9 cellular contexts compared by ENCODE assay signal in genomic region chr2:120820263-120820884, GRCh38.
DNase-seq lines count a peak whose midpoint lies in the region; ATAC-seq and TF ChIP-seq lines count a peak whose summit lies in the region.
"Had no signal": no experiment of that assay in that cellular context is flagged by ENCODE, and none has a peak within 500 bp of the region (broad histone marks: within the 10 kb centered on the region; RNA-seq: fewer than 3 reads in every experiment).

No MANE protein-coding gene starts in this region.

- ATAC-seq in Right ventricle myocardium superior (ENCODE audit: poor library complexity): peak; percentile 55
- peak; percentile 40 for ATAC-seq in mucosa of descending colon

- no peaks in the 10 kb centered on the region for H3K36me3 ChIP-seq in mucosa of descending colon (ENCODE audit: low read depth)

- TF ChIP-seq CTCF in brain (conservative IDR thresholded peaks at IDR 0.05) (no peak), mucosa of descending colon (IDR thresholded peaks at IDR 0.05) (no peak)

- H3K4me1 Mint-ChIP-seq in brain: peaks cover 74% of the 10 kb centered on the region

- H3K36me3 Mint-ChIP-seq in brain: no peaks in the 10 kb centered on the region

- H3K27me3 Mint-ChIP-seq in brain: no peaks in the 10 kb centered on the region
- H3K27me3 Mint-ChIP-seq: dendritic cell treated with granulocyte-macrophage colony-stimulating factor and Interleukin-4, amounts not matched to agents 40 ng/mL and 50 ng/mL, for 4 days had no signal

- H3K4me3 ChIP-seq in mucosa of descending colon: no peak overlapping the region

- H3K4me3 Mint-ChIP-seq in brain: peak overlapping the region; percentile 25 to 80 (median 75)
- H3K4me3 Mint-ChIP-seq: dendritic cell treated with granulocyte-macrophage colony-stimulating factor and Interleukin-4, amounts not matched to agents 40 ng/mL and 50 ng/mL, for 4 days had no signal

- peaks cover 0 to 2% (median 0%) of the 10 kb centered on the region in 5 experiments for H3K9me3 Mint-ChIP-seq in brain
- H3K9me3 Mint-ChIP-seq: dendritic cell treated with granulocyte-macrophage colony-stimulating factor and Interleukin-4, amounts not matched to agents 40 ng/mL and 50 ng/mL, for 4 days had no signal

- intact Hi-C loops in Right ventricle myocardium superior (cut with DNase I): no loop called here
- intact Hi-C loops in cardiac septum (cut with DNase I): no loop called here
- intact Hi-C loops in mucosa of descending colon (cut with DNase I, micrococcal nuclease): no loop called here

- no peaks in the 10 kb centered on the region for H3K4me1 ChIP-seq in mucosa of descending colon (ENCODE audit: low read depth)

- DNase-seq in Right ventricle myocardium superior (no peak), cardiac septum (ENCODE audit: low spot score) (no peak), mucosa of descending colon (peak in 1 of 3 donors; percentile 41), NAMALWA (ENCODE audit: low spot score) (no peak), putamen (ENCODE audit: low spot score) (no peak), cerebellar nuclear complex (lab: John Stamatoyannopoulos, UW) (no peak), NCI-H2081 (lab: John Stamatoyannopoulos, UW) (no peak)

- H3K27ac Mint-ChIP-seq in brain: peak overlapping the region; percentile 50 to 97 (median 90)
- H3K27ac Mint-ChIP-seq: dendritic cell treated with granulocyte-macrophage colony-stimulating factor and Interleukin-4, amounts not matched to agents 40 ng/mL and 50 ng/mL, for 4 days had no signal

- no peaks in the 10 kb centered on the region for H3K9me3 ChIP-seq in mucosa of descending colon
